31 cellular contexts compared by ENCODE assay signal in the genomic region with DNA sequence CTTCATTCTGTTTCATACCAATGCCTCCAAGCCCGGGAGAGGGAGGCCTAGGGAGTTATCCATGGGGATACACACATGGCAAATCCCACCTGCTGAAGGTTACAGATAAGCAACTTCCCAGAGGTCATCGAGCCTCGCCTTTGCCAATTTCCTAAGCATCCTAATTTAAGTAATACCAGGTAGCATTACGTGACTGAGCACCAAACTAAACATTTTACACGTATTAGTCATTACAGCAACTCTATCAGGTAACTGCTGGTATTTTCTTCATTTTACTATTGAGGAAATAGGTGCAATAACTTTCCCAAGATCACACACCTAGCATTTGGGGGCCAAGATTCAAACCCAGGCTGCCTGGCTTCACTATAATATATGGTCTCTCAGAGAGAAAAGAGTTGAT.
"Had no signal": no experiment of that assay in that cellular context is flagged by ENCODE, and none has a peak within 500 bp of the region (broad histone marks: within the 10 kb centered on the region; RNA-seq: fewer than 3 reads in every experiment).

No MANE protein-coding gene starts in this region.

- H3K27me3 ChIP-seq: brain microvascular endothelial cell, esophagus squamous epithelium, neutrophil, vagina had no signal

- H3K4me3 Mint-ChIP-seq: activated CD4-positive, alpha-beta memory T cell treated with anti-CD3 and anti-CD28 coated beads, Interleukin-2, amount 10 ng/mL, durations not matched to agents 7 days and 5 days; activated CD4-positive, alpha-beta T cell treated with anti-CD3 and anti-CD28 coated beads, Interleukin-2, amount 10 ng/mL, durations not matched to agents 7 days and 5 days; activated naive CD4-positive, alpha-beta T cell treated with anti-CD3 and anti-CD28 coated beads, Interleukin-2, amount 10 ng/mL, durations not matched to agents 7 days and 5 days; activated naive CD8-positive, alpha-beta T cell treated with anti-CD3 and anti-CD28 coated beads, Interleukin-2, amount 10 ng/mL, durations not matched to agents 7 days and 5 days; activated T-cell treated with anti-CD3 and anti-CD28 coated beads, Interleukin-2, amount 50 U/mL, for 24 hours; naive B cell; nephron progenitor cell; stimulated activated effector memory CD8-positive, alpha-beta T cell treated with anti-CD3 and anti-CD28 coated beads, Interleukin-12 subunit alpha, Interleukin-12 subunit beta, amount 100 ng/mL, for 72 hours; stimulated activated naive CD8-positive, alpha-beta T cell treated with anti-CD3 and anti-CD28 coated beads, Interleukin-15, Interleukin-2, amounts not matched to agents 100 ng/mL and 50 ng/mL, for 24 hours; type B pancreatic cell had no signal

- H3K9me3 ChIP-seq: esophagus squamous epithelium, neutrophil, thoracic aorta, vagina had no signal

- H3K4me1 Mint-ChIP-seq: activated CD4-positive, alpha-beta T cell treated with anti-CD3 and anti-CD28 coated beads, Interleukin-2, amount 10 ng/mL, durations not matched to agents 7 days and 5 days; activated naive CD4-positive, alpha-beta T cell treated with anti-CD3 and anti-CD28 coated beads, Interleukin-2, amount 10 ng/mL, durations not matched to agents 7 days and 5 days; activated naive CD8-positive, alpha-beta T cell treated with anti-CD3 and anti-CD28 coated beads, Interleukin-2, amount 10 ng/mL, durations not matched to agents 7 days and 5 days; naive B cell; stimulated activated effector memory CD8-positive, alpha-beta T cell treated with anti-CD3 and anti-CD28 coated beads, Interleukin-12 subunit alpha, Interleukin-12 subunit beta, amount 100 ng/mL, for 72 hours had no signal

- FAIRE-seq: astrocyte, endothelial cell of umbilical vein, frontal cortex, islet of Langerhans had no signal

- H3K27me3 Mint-ChIP-seq: activated T-cell treated with anti-CD3 and anti-CD28 coated beads, Interleukin-2, amount 50 U/mL, for 24 hours; naive B cell; stimulated activated naive CD8-positive, alpha-beta T cell treated with anti-CD3 and anti-CD28 coated beads, Interleukin-15, Interleukin-2, amounts not matched to agents 100 ng/mL and 50 ng/mL, for 24 hours; type B pancreatic cell had no signal

- H3K36me3 Mint-ChIP-seq: activated naive CD4-positive, alpha-beta T cell treated with anti-CD3 and anti-CD28 coated beads, Interleukin-2, amount 10 ng/mL, durations not matched to agents 7 days and 5 days; activated naive CD8-positive, alpha-beta T cell treated with anti-CD3 and anti-CD28 coated beads, Interleukin-2, amount 10 ng/mL, durations not matched to agents 7 days and 5 days; naive B cell; stimulated activated effector memory CD8-positive, alpha-beta T cell treated with anti-CD3 and anti-CD28 coated beads, Interleukin-12 subunit alpha, Interleukin-12 subunit beta, amount 100 ng/mL, for 72 hours; type B pancreatic cell had no signal

- H3K4me3 ChIP-seq: esophagus squamous epithelium, skin epidermis, thoracic aorta, vagina had no signal

- H3K27ac Mint-ChIP-seq: activated CD4-positive, alpha-beta memory T cell treated with anti-CD3 and anti-CD28 coated beads, Interleukin-2, amount 10 ng/mL, durations not matched to agents 7 days and 5 days; activated CD4-positive, alpha-beta T cell treated with anti-CD3 and anti-CD28 coated beads, Interleukin-2, amount 10 ng/mL, durations not matched to agents 7 days and 5 days; activated naive CD4-positive, alpha-beta T cell treated with anti-CD3 and anti-CD28 coated beads, Interleukin-2, amount 10 ng/mL, durations not matched to agents 7 days and 5 days; activated naive CD8-positive, alpha-beta T cell treated with anti-CD3 and anti-CD28 coated beads, Interleukin-2, amount 10 ng/mL, durations not matched to agents 7 days and 5 days; activated T-cell treated with anti-CD3 and anti-CD28 coated beads, Interleukin-2, amount 50 U/mL, for 24 hours; naive B cell; progenitor cell of endocrine pancreas; stimulated activated effector memory CD8-positive, alpha-beta T cell treated with anti-CD3 and anti-CD28 coated beads, Interleukin-12 subunit alpha, Interleukin-12 subunit beta, amount 100 ng/mL, for 72 hours; stimulated activated naive CD8-positive, alpha-beta T cell treated with anti-CD3 and anti-CD28 coated beads, Interleukin-15, Interleukin-2, amounts not matched to agents 100 ng/mL and 50 ng/mL, for 24 hours had no signal

- DNase-seq: activated CD4-positive, alpha-beta memory T cell treated with anti-CD3 and anti-CD28 coated beads, Interleukin-2, amount 10 ng/mL, durations not matched to agents 7 days and 5 days; activated CD4-positive, alpha-beta T cell treated with anti-CD3 and anti-CD28 coated beads for 1 hour; activated CD4-positive, alpha-beta T cell treated with anti-CD3 and anti-CD28 coated beads, Interleukin-2, amount 10 ng/mL, durations not matched to agents 7 days and 5 days; activated CD8-positive, alpha-beta memory T cell treated with anti-CD3 and anti-CD28 coated beads, Interleukin-2, amount 50 U/mL, for 48 hours; activated gamma-delta T cell; activated naive CD4-positive, alpha-beta T cell treated with anti-CD3 and anti-CD28 coated beads, Interleukin-2, amount 10 ng/mL, durations not matched to agents 7 days and 5 days; activated naive CD8-positive, alpha-beta T cell treated with anti-CD3 and anti-CD28 coated beads, Interleukin-2, amount 10 ng/mL, durations not matched to agents 7 days and 5 days; activated T-cell treated with anti-CD3 and anti-CD28 coated beads, Interleukin-2, amount 50 U/mL, for 24 hours; central memory CD4-positive, alpha-beta T cell; esophagus squamous epithelium; left cardiac atrium; left ventricle myocardium superior; naive B cell; nephron progenitor cell; retina; stimulated activated CD4-positive, alpha-beta T cell treated with anti-CD3 and anti-CD28 coated beads, Interleukin-12 subunit alpha, Interleukin-12 subunit beta, amount 100 ng/mL, for 4 hours; stimulated activated CD4-positive, alpha-beta T cell treated with anti-CD3 and anti-CD28 coated beads, Interleukin-4, amount 100 ng/mL, for 24 hours; T-helper 2 cell had no signal

- H3K27ac ChIP-seq: brain microvascular endothelial cell, esophagus squamous epithelium, neutrophil, skin epidermis, thoracic aorta, vagina had no signal

- H3K9me3 Mint-ChIP-seq: activated CD4-positive, alpha-beta memory T cell treated with anti-CD3 and anti-CD28 coated beads, Interleukin-2, amount 10 ng/mL, durations not matched to agents 7 days and 5 days; activated CD4-positive, alpha-beta T cell treated with anti-CD3 and anti-CD28 coated beads, Interleukin-2, amount 10 ng/mL, durations not matched to agents 7 days and 5 days; activated naive CD4-positive, alpha-beta T cell treated with anti-CD3 and anti-CD28 coated beads, Interleukin-2, amount 10 ng/mL, durations not matched to agents 7 days and 5 days; activated naive CD8-positive, alpha-beta T cell treated with anti-CD3 and anti-CD28 coated beads, Interleukin-2, amount 10 ng/mL, durations not matched to agents 7 days and 5 days; activated T-cell treated with anti-CD3 and anti-CD28 coated beads, Interleukin-2, amount 50 U/mL, for 24 hours; naive B cell; nephron progenitor cell; stimulated activated effector memory CD8-positive, alpha-beta T cell treated with anti-CD3 and anti-CD28 coated beads, Interleukin-12 subunit alpha, Interleukin-12 subunit beta, amount 100 ng/mL, for 72 hours; stimulated activated naive CD8-positive, alpha-beta T cell treated with anti-CD3 and anti-CD28 coated beads, Interleukin-15, Interleukin-2, amounts not matched to agents 100 ng/mL and 50 ng/mL, for 24 hours; type B pancreatic cell had no signal

- H3K36me3 ChIP-seq: brain microvascular endothelial cell, esophagus squamous epithelium, neutrophil, thoracic aorta, vagina had no signal

- ATAC-seq: stimulated activated effector memory CD8-positive, alpha-beta T cell treated with anti-CD3 and anti-CD28 coated beads, Interleukin-12 subunit alpha, Interleukin-12 subunit beta, amount 100 ng/mL, for 72 hours had no signal
